In the genomic region with DNA sequence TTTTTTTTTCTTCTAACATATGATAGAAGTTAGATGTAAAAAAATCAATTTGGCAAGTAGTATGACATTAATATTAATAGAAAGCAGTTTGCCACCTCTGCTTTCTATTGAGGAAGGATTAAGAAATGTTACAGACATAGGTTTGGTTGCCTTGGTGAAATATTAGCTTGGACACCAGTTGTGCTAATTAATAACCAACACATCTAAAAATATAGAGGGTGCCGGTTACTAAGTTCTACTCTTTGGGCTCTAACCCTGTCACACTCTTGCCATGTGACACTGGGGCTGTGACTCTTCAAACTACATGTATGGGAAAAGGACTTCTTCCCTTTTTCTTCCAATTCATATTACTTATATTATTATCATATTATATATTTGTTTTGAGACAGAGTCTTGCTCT, we compare ENCODE assay signal across 20 cellular contexts.
DNase-seq lines count a peak whose midpoint lies in the region; ATAC-seq and TF ChIP-seq lines count a peak whose summit lies in the region.
"Had no signal": no experiment of that assay in that cellular context is flagged by ENCODE, and none has a peak within 500 bp of the region (broad histone marks: within the 10 kb centered on the region; RNA-seq: fewer than 3 reads in every experiment).

No MANE protein-coding gene starts in this region.

- peaks cover 39% of the 10 kb centered on the region for H3K36me3 Mint-ChIP-seq in neural progenitor cell
- H3K36me3 Mint-ChIP-seq in glutamatergic neuron (ENCODE audit: unreplicated experiment): peaks cover 4% of the 10 kb centered on the region
- H3K36me3 Mint-ChIP-seq: activated naive CD8-positive, alpha-beta T cell treated with anti-CD3 and anti-CD28 coated beads for 36 hours; immature natural killer cell; naive thymus-derived CD4-positive, alpha-beta T cell; stimulated activated memory B cell treated with anti-CD40 and anti-IgM and Interleukin-4, amounts not matched to agents 10 μg/mL and 1 μg/mL and 100 μg/mL, for 72 hours had no signal

- H3F3A ChIP-seq in neural progenitor cell (ENCODE audit: low read depth): peaks cover 25% of the 10 kb centered on the region

- H3K36me3 ChIP-seq in neural progenitor cell (peaks cover 9% of the 10 kb centered on the region), colonic mucosa (no peaks in the 10 kb centered on the region), psoas muscle (ENCODE audit: insufficient read depth in 1 of 2, low read depth in 1 of 2) (no peaks in the 10 kb centered on the region)
- H3K36me3 ChIP-seq: esophagus muscularis mucosa, SJSA1 had no signal

- peak; percentile 30 for ATAC-seq in GM19328 (IDR thresholded peaks at IDR 0.05; ENCODE audit: unreplicated experiment)
- ATAC-seq in GM21717 (IDR thresholded peaks at IDR 0.05; ENCODE audit: unreplicated experiment): peak; percentile 27
- peak; percentile 55 for ATAC-seq in HG03108 (IDR thresholded peaks at IDR 0.05; ENCODE audit: unreplicated experiment)
- no peak for ATAC-seq in psoas muscle
- ATAC-seq: naive thymus-derived CD4-positive, alpha-beta T cell had no signal

- intact Hi-C loops in colonic mucosa (cut with DNase I) (no loop called here), psoas muscle (cut with DNase I) (no loop called here)

- H3K9me3 Mint-ChIP-seq in neural progenitor cell (peaks cover 5% of the 10 kb centered on the region), glutamatergic neuron (ENCODE audit: unreplicated experiment) (peaks cover 16% of the 10 kb centered on the region)
- H3K9me3 Mint-ChIP-seq: immature natural killer cell; naive thymus-derived CD4-positive, alpha-beta T cell; stimulated activated memory B cell treated with anti-CD40 and anti-IgM and Interleukin-4, amounts not matched to agents 10 μg/mL and 1 μg/mL and 100 μg/mL, for 72 hours; type B pancreatic cell had no signal

- WGBS in psoas muscle, 3 donors: 46 to 79% (median 66%) methylated on average over 1 of the region's 1 CpG

- H2AFZ ChIP-seq in neural progenitor cell (replicated peaks): no peak overlapping the region

- H3K4me3 ChIP-seq in neural progenitor cell (no peak overlapping the region), colonic mucosa (no peak overlapping the region), psoas muscle (no peak overlapping the region)
- H3K4me3 ChIP-seq: BLaER1, esophagus muscularis mucosa, SJSA1 had no signal

- H4K20me1 ChIP-seq in neural progenitor cell (ENCODE audit: low read depth): peaks cover 96% of the 10 kb centered on the region
- H4K20me1 ChIP-seq: BLaER1 had no signal

- no peak overlapping the region for H3K4me2 ChIP-seq in neural progenitor cell
- H3K4me2 ChIP-seq: BLaER1 had no signal

- H3K9ac ChIP-seq in neural progenitor cell: no peak overlapping the region
- no peak overlapping the region for H3K9ac ChIP-seq in colonic mucosa (ENCODE audit: low read depth in 2 of 2, low read length in 2 of 2)
- H3K9ac ChIP-seq: BLaER1 had no signal

- H3K27me3 ChIP-seq in neural progenitor cell: no peaks in the 10 kb centered on the region
- no peaks in the 10 kb centered on the region for H3K27me3 ChIP-seq in colonic mucosa
- no peaks in the 10 kb centered on the region for H3K27me3 ChIP-seq in psoas muscle (ENCODE audit: insufficient read depth in 3 of 3, low read length in 2 of 3)
- H3K27me3 ChIP-seq: BLaER1, esophagus muscularis mucosa, SJSA1 had no signal

- DNase-seq in neural progenitor cell (ENCODE audit: low spot score) (no peak), glutamatergic neuron (no peak), colonic mucosa (no peak), mucosa of gallbladder (ENCODE audit: low spot score) (no peak), psoas muscle (no peak)
- DNase-seq: DMS79, immature natural killer cell, NCI-H146, NCI-H446, T1000 had no signal

- H3K4me3 Mint-ChIP-seq in neural progenitor cell: no peak overlapping the region
- H3K4me3 Mint-ChIP-seq in glutamatergic neuron (ENCODE audit: unreplicated experiment): no peak overlapping the region
- H3K4me3 Mint-ChIP-seq: activated naive CD8-positive, alpha-beta T cell treated with anti-CD3 and anti-CD28 coated beads for 36 hours; immature natural killer cell; stimulated activated memory B cell treated with anti-CD40 and anti-IgM and Interleukin-4, amounts not matched to agents 10 μg/mL and 1 μg/mL and 100 μg/mL, for 72 hours; type B pancreatic cell had no signal

- no peaks in the 10 kb centered on the region for H3K27me3 Mint-ChIP-seq in neural progenitor cell (ENCODE audit: insufficient read depth, low read depth)
- peaks cover 14% of the 10 kb centered on the region for H3K27me3 Mint-ChIP-seq in glutamatergic neuron (ENCODE audit: unreplicated experiment)
- H3K27me3 Mint-ChIP-seq: type B pancreatic cell had no signal

- peaks cover 100% of the 10 kb centered on the region for H3K79me2 ChIP-seq in neural progenitor cell (ENCODE audit: low read depth)

- H3K27ac Mint-ChIP-seq in neural progenitor cell (no peak overlapping the region), glutamatergic neuron (ENCODE audit: unreplicated experiment) (no peak overlapping the region)
- H3K27ac Mint-ChIP-seq: activated naive CD8-positive, alpha-beta T cell treated with anti-CD3 and anti-CD28 coated beads for 36 hours; immature natural killer cell; stimulated activated memory B cell treated with anti-CD40 and anti-IgM and Interleukin-4, amounts not matched to agents 10 μg/mL and 1 μg/mL and 100 μg/mL, for 72 hours; type B pancreatic cell had no signal

- H3K9me3 ChIP-seq in neural progenitor cell (ENCODE audit: low read depth): no peaks in the 10 kb centered on the region
- no peaks in the 10 kb centered on the region for H3K9me3 ChIP-seq in colonic mucosa
- no peaks in the 10 kb centered on the region for H3K9me3 ChIP-seq in psoas muscle
- H3K9me3 ChIP-seq: BLaER1, esophagus muscularis mucosa, SJSA1 had no signal

- no peak for TF ChIP-seq CTCF in neural progenitor cell (IDR thresholded peaks at IDR 0.05)
- TF ChIP-seq CTCF in glutamatergic neuron (IDR thresholded peaks at IDR 0.05; ENCODE audit: partially characterized antibody, unreplicated experiment): no peak
- no peak for TF ChIP-seq CTCF in colonic mucosa (IDR thresholded peaks at IDR 0.05)
- TF ChIP-seq CTCF in psoas muscle (IDR thresholded peaks at IDR 0.05): no peak

- H3K4me1 Mint-ChIP-seq in neural progenitor cell: peaks cover 39% of the 10 kb centered on the region
- H3K4me1 Mint-ChIP-seq in glutamatergic neuron (ENCODE audit: low read depth, unreplicated experiment): peaks cover 37% of the 10 kb centered on the region

- peak overlapping the region; percentile 67 for H3K27ac ChIP-seq in neural progenitor cell
- no peak overlapping the region for H3K27ac ChIP-seq in colonic mucosa
- H3K27ac ChIP-seq in psoas muscle: no peak overlapping the region
- H3K27ac ChIP-seq: BLaER1, esophagus muscularis mucosa, SJSA1 had no signal

- H3K4me1 ChIP-seq in neural progenitor cell (peaks cover 44% of the 10 kb centered on the region), colonic mucosa (no peaks in the 10 kb centered on the region), psoas muscle (peaks cover 3% of the 10 kb centered on the region)
- H3K4me1 ChIP-seq: BLaER1, esophagus muscularis mucosa, SJSA1 had no signal

Comparison
In these comparisons a context has a peak if more than half of its experiments do, and no peak if none do; other contexts are left out.
1. ATAC-seq: peak in GM19328 (single experiment), GM21717 (single experiment) and HG03108 (single experiment); none in psoas muscle (0 of 4).